8 cellular contexts compared by ENCODE assay signal in genomic region chr7:100489824-100490223, GRCh38. TPM values are rescaled to one million over a fixed set of nuclear protein-coding genes. Genes with fewer than 3 reads are reported as not detected.
A peak's percentile ranks its signal among the peaks of the same experiment; 100 is the strongest.
DNase-seq lines count a peak whose midpoint lies in the region; ATAC-seq and TF ChIP-seq lines count a peak whose summit lies in the region.

No MANE protein-coding gene starts in this region.

- no peaks in the 10 kb centered on the region for H3K27me3 ChIP-seq in prostate gland (replicated peaks; ENCODE audit: insufficient read depth)

- H3K4me1 ChIP-seq in prostate gland (replicated peaks) = no peaks in the 10 kb centered on the region

- DNase-seq in COR-L47 (lab: John Stamatoyannopoulos, UW) (peak; percentile 98), HFF-Myc (ENCODE audit: extremely low read depth, low read depth) (peak; percentile 92), NCI-H524 (lab: John Stamatoyannopoulos, UW) (peak; percentile 98 to 99), iPS-NIHi11 (ENCODE audit: low spot score) (peak; percentile 98), prostate gland (ENCODE audit: low spot score) (no peak)
- peak; percentile 57 for DNase-seq in activated naive CD8-positive, alpha-beta T cell treated with anti-CD3 and anti-CD28 coated beads for 36 hours

- H3K27ac ChIP-seq in prostate gland = no peak overlapping the region

- ATAC-seq in HG03095 (IDR thresholded peaks at IDR 0.05; ENCODE audit: unreplicated experiment) = no peak
- no peak for ATAC-seq in GM21423 (IDR thresholded peaks at IDR 0.05; ENCODE audit: unreplicated experiment)

- no peak for TF ChIP-seq CTCF in HFF-Myc (IDR thresholded peaks at IDR 0.05; ENCODE audit: low read depth, low read length, missing control alignments)
- TF ChIP-seq CTCF in prostate gland (IDR thresholded peaks at IDR 0.05) = no peak

- H3K9me3 Mint-ChIP-seq in activated naive CD8-positive, alpha-beta T cell treated with anti-CD3 and anti-CD28 coated beads for 36 hours = no peaks in the 10 kb centered on the region

- H3K27me3 Mint-ChIP-seq in activated naive CD8-positive, alpha-beta T cell treated with anti-CD3 and anti-CD28 coated beads for 36 hours = no peaks in the 10 kb centered on the region

- H3K27ac Mint-ChIP-seq in activated naive CD8-positive, alpha-beta T cell treated with anti-CD3 and anti-CD28 coated beads for 36 hours = no peak overlapping the region

- 40% methylated on average over 9 of the region's 9 CpGs for WGBS in prostate gland

- no peak for TF ChIP-seq POLR2A in prostate gland (IDR thresholded peaks at IDR 0.05)

- H3K4me3 ChIP-seq in HFF-Myc (replicated peaks; ENCODE audit: low read depth, low read length) (no peak overlapping the region), prostate gland (no peak overlapping the region)

- H3K4me3 Mint-ChIP-seq in activated naive CD8-positive, alpha-beta T cell treated with anti-CD3 and anti-CD28 coated beads for 36 hours = no peak overlapping the region

- H3K4me1 Mint-ChIP-seq in activated naive CD8-positive, alpha-beta T cell treated with anti-CD3 and anti-CD28 coated beads for 36 hours = peaks cover 10% of the 10 kb centered on the region

- H3K36me3 Mint-ChIP-seq in activated naive CD8-positive, alpha-beta T cell treated with anti-CD3 and anti-CD28 coated beads for 36 hours = no peaks in the 10 kb centered on the region

- intact Hi-C loops in prostate gland (cut with DNase I) = no loop called here

- H3K36me3 ChIP-seq in prostate gland = no peaks in the 10 kb centered on the region

- no peaks in the 10 kb centered on the region for H3K9me3 ChIP-seq in prostate gland

RNA-seq across cellular contexts. Expression of gene NYAP1, which starts 6.1 kb away (rescaled TPM):
- under 1 TPM; 0.29 to 0.34 TPM for total RNA-seq in activated naive CD8-positive, alpha-beta T cell treated with anti-CD3 and anti-CD28 coated beads for 36 hours
- 10 to 100 TPM in 1 of 2 donors, under 1 TPM in 1; 0.73 to 16.9 TPM for total RNA-seq in prostate gland

RNA-seq across cellular contexts. Expression of gene TSC22D4, which starts 10.8 kb away (rescaled TPM):
- total RNA-seq in activated naive CD8-positive, alpha-beta T cell treated with anti-CD3 and anti-CD28 coated beads for 36 hours = 10 to 100 TPM; 81.4 to 83.7 TPM
- 100 to 1,000 TPM in 1 of 2 donors, 10 to 100 TPM in 1; 77.6 to 152 TPM for total RNA-seq in prostate gland

RNA-seq across cellular contexts. Expression of gene SPACDR, which starts 25.8 kb away (rescaled TPM):
- 1 to 10 TPM; 1.0 to 1.5 TPM for total RNA-seq in activated naive CD8-positive, alpha-beta T cell treated with anti-CD3 and anti-CD28 coated beads for 36 hours
- total RNA-seq in prostate gland = 10 to 100 TPM in 1 of 2 donors, not detected in 1; 11.9 TPM

RNA-seq across cellular contexts. Expression of gene AGFG2, which starts 49.2 kb away (rescaled TPM):
- total RNA-seq in activated naive CD8-positive, alpha-beta T cell treated with anti-CD3 and anti-CD28 coated beads for 36 hours = 10 to 100 TPM; 52.4 to 55.4 TPM
- total RNA-seq in prostate gland = 10 to 100 TPM; 33.0 to 94.9 TPM

RNA-seq across cellular contexts. Expression of gene PPP1R35, which starts 53.5 kb away (rescaled TPM):
- 10 to 100 TPM; 45.7 to 46.4 TPM for total RNA-seq in activated naive CD8-positive, alpha-beta T cell treated with anti-CD3 and anti-CD28 coated beads for 36 hours
- 10 to 100 TPM; 44.1 to 60.5 TPM for total RNA-seq in prostate gland
